Comparison of ENCODE assay signal across 20 cellular contexts in the genomic region with DNA sequence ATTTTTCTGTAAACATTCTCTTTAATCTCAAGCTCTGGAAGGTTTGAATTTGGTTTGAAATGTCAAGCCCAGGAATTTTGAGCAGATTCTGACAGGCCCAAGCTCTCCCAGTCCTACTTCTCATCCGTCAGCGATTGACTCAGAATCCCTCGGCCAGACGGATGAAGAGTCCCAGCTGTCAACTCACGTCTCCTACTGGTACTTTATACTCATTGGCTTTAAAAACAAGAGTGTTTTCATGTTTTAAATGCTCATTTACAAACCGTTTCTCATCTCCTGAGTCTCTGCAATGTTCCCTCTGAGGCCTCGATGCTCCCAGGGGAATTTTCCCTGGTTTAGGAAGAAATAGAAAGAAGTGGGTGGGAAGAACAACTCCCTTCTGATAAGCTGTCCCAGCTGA.
DNase-seq lines count a peak whose midpoint lies in the region; ATAC-seq and TF ChIP-seq lines count a peak whose summit lies in the region.
"Had no signal": no experiment of that assay in that cellular context is flagged by ENCODE, and none has a peak within 500 bp of the region (broad histone marks: within the 10 kb centered on the region; RNA-seq: fewer than 3 reads in every experiment).

No MANE protein-coding gene starts in this region.

- TF ChIP-seq POLR2A in thyroid gland (IDR thresholded peaks at IDR 0.05) = no peak

- H3K27ac Mint-ChIP-seq in GM23338 = no peak overlapping the region; the same call in none of the 2 replicates
- H3K27ac Mint-ChIP-seq in osteocyte (ENCODE audit: unreplicated experiment) = peak overlapping the region; percentile 40
- H3K27ac Mint-ChIP-seq: activated CD4-positive, alpha-beta T cell treated with anti-CD3 and anti-CD28 coated beads, Interleukin-2, amount 10 ng/mL, durations not matched to agents 24 days and 14 days; activated naive CD8-positive, alpha-beta T cell treated with anti-CD3 and anti-CD28 coated beads, Interleukin-2, amount 10 ng/mL, durations not matched to agents 7 days and 5 days; activated T-helper 17 cell treated with anti-CD3 and anti-CD28 coated beads, Interleukin-2, amount 50 U/mL, for 72 hours; CD4-positive, alpha-beta T cell had no signal

- H3K36me3 ChIP-seq in GM23338 (ENCODE audit: insufficient read depth) = no peaks in the 10 kb centered on the region
- no peaks in the 10 kb centered on the region for H3K36me3 ChIP-seq in thyroid gland
- H3K36me3 ChIP-seq: right lobe of liver, suprapubic skin had no signal

- no peak for DNase-seq in GM23338 (ENCODE audit: low spot score)
- DNase-seq in cardiac fibroblast (ENCODE audit: low read depth in 2 of 2) = peak; percentile 51 to 52
- peak in 25 of 42 donors; percentile 5 to 55 (median 24) for DNase-seq in head of caudate nucleus
- no peak for DNase-seq in osteocyte (ENCODE audit: extremely low spot score, unreplicated experiment)
- DNase-seq in thyroid gland = no peak
- DNase-seq in OCI-M1 (lab: John Stamatoyannopoulos, UW) = no peak
- DNase-seq: activated CD4-positive, alpha-beta T cell treated with anti-CD3 and anti-CD28 coated beads, Interleukin-2, amount 10 ng/mL, durations not matched to agents 24 days and 14 days; activated naive CD8-positive, alpha-beta T cell treated with anti-CD3 and anti-CD28 coated beads, Interleukin-2, amount 10 ng/mL, durations not matched to agents 7 days and 5 days; CD4-positive, alpha-beta T cell; dermis blood vessel endothelial cell; GM23248; MM.1S; NCI-H146; PC-9; right lobe of liver; T-helper 1 cell had no signal

- no peak overlapping the region for H3K27ac ChIP-seq in GM23338 (ENCODE audit: low read depth)
- no peak overlapping the region for H3K27ac ChIP-seq in thyroid gland
- H3K27ac ChIP-seq: GM23248, PC-9, right lobe of liver, suprapubic skin had no signal

- TF ChIP-seq CTCF in GM23338 (conservative IDR thresholded peaks at IDR 0.05; ENCODE audit: low read depth in 2 of 2) (no peak), cardiac fibroblast (IDR thresholded peaks at IDR 0.05; ENCODE audit: low read depth, low read length) (no peak), osteocyte (IDR thresholded peaks at IDR 0.05) (no peak), thyroid gland (IDR thresholded peaks at IDR 0.05) (no peak)

- H4K20me1 ChIP-seq in GM23338 (replicated peaks; ENCODE audit: insufficient read depth) = no peaks in the 10 kb centered on the region

- H3K4me1 Mint-ChIP-seq in GM23338 = peaks cover 8% of the 10 kb centered on the region
- H3K4me1 Mint-ChIP-seq in osteocyte (ENCODE audit: unreplicated experiment) = peaks cover 34% of the 10 kb centered on the region
- H3K4me1 Mint-ChIP-seq: activated CD4-positive, alpha-beta T cell treated with anti-CD3 and anti-CD28 coated beads, Interleukin-2, amount 10 ng/mL, durations not matched to agents 24 days and 14 days; activated naive CD8-positive, alpha-beta T cell treated with anti-CD3 and anti-CD28 coated beads, Interleukin-2, amount 10 ng/mL, durations not matched to agents 7 days and 5 days; activated T-helper 17 cell treated with anti-CD3 and anti-CD28 coated beads, Interleukin-2, amount 50 U/mL, for 72 hours had no signal

- no peak overlapping the region for H3K4me2 ChIP-seq in GM23338
- H3K4me2 ChIP-seq: PC-9 had no signal

- no peaks in the 10 kb centered on the region for H3F3A ChIP-seq in GM23338 (replicated peaks; ENCODE audit: low read depth)

- H3K79me2 ChIP-seq in GM23338 (replicated peaks; ENCODE audit: insufficient read depth) = no peaks in the 10 kb centered on the region

- intact Hi-C loops in head of caudate nucleus (cut with DNase I) = no loop called here
- intact Hi-C loops in thyroid gland (cut with DNase I) = no loop called here

- H3K27me3 ChIP-seq in GM23338 (ENCODE audit: insufficient read depth) = no peaks in the 10 kb centered on the region
- H3K27me3 ChIP-seq in thyroid gland = no peaks in the 10 kb centered on the region
- H3K27me3 ChIP-seq: right lobe of liver, suprapubic skin had no signal

- no peak overlapping the region for H3K4me3 Mint-ChIP-seq in GM23338
- no peak overlapping the region for H3K4me3 Mint-ChIP-seq in osteocyte (ENCODE audit: unreplicated experiment)
- H3K4me3 Mint-ChIP-seq: activated CD4-positive, alpha-beta T cell treated with anti-CD3 and anti-CD28 coated beads, Interleukin-2, amount 10 ng/mL, durations not matched to agents 24 days and 14 days; activated naive CD8-positive, alpha-beta T cell treated with anti-CD3 and anti-CD28 coated beads, Interleukin-2, amount 10 ng/mL, durations not matched to agents 7 days and 5 days; activated T-helper 17 cell treated with anti-CD3 and anti-CD28 coated beads, Interleukin-2, amount 50 U/mL, for 72 hours; CD4-positive, alpha-beta T cell had no signal

- H3K9me2 ChIP-seq in GM23338 (ENCODE audit: insufficient read depth) = no peaks in the 10 kb centered on the region

- WGBS in thyroid gland, 2 donors = 60 to 61% methylated on average over 7 of the region's 7 CpGs

- no peak overlapping the region for H3K4me3 ChIP-seq in GM23338
- H3K4me3 ChIP-seq in cardiac fibroblast (replicated peaks in 1 of 2; ENCODE audit: low read depth in 2 of 2, low read length in 2 of 2) = no peak overlapping the region
- no peak overlapping the region for H3K4me3 ChIP-seq in thyroid gland (replicated peaks in 1 of 3)
- H3K4me3 ChIP-seq: GM23248, PC-9, right lobe of liver, suprapubic skin had no signal

- H3K4me1 ChIP-seq in GM23338 (ENCODE audit: insufficient read depth) (no peaks in the 10 kb centered on the region), thyroid gland (no peaks in the 10 kb centered on the region)
- H3K4me1 ChIP-seq: right lobe of liver, suprapubic skin had no signal

- H3K9me3 ChIP-seq in thyroid gland = no peaks in the 10 kb centered on the region
- H3K9me3 ChIP-seq: right lobe of liver, suprapubic skin had no signal

- ATAC-seq in GM23338 (no peak), GM21360 (IDR thresholded peaks at IDR 0.05; ENCODE audit: unreplicated experiment) (no peak)
- ATAC-seq: activated T-helper 17 cell treated with anti-CD3 and anti-CD28 coated beads, Interleukin-2, amount 50 U/mL, for 72 hours; left colon; right lobe of liver had no signal

- H2AFZ ChIP-seq in GM23338 = peak overlapping the region; percentile 61; the same call in 1 of the 2 replicates
- H2AFZ ChIP-seq: GM23248, PC-9 had no signal

- H3K27me3 Mint-ChIP-seq in GM23338 (ENCODE audit: insufficient read depth, low read depth, poor library complexity) = no peaks in the 10 kb centered on the region
- H3K27me3 Mint-ChIP-seq in osteocyte (ENCODE audit: unreplicated experiment) = no peaks in the 10 kb centered on the region
- H3K27me3 Mint-ChIP-seq: activated CD4-positive, alpha-beta T cell treated with anti-CD3 and anti-CD28 coated beads, Interleukin-2, amount 10 ng/mL, durations not matched to agents 24 days and 14 days; activated T-helper 17 cell treated with anti-CD3 and anti-CD28 coated beads, Interleukin-2, amount 50 U/mL, for 72 hours; CD4-positive, alpha-beta T cell had no signal

- H3K36me3 Mint-ChIP-seq in GM23338 (ENCODE audit: low read depth) = no peaks in the 10 kb centered on the region
- H3K36me3 Mint-ChIP-seq in osteocyte (ENCODE audit: unreplicated experiment) = no peaks in the 10 kb centered on the region
- H3K36me3 Mint-ChIP-seq: activated naive CD8-positive, alpha-beta T cell treated with anti-CD3 and anti-CD28 coated beads, Interleukin-2, amount 10 ng/mL, durations not matched to agents 7 days and 5 days had no signal

- H3K9me3 Mint-ChIP-seq in GM23338 (no peaks in the 10 kb centered on the region), osteocyte (ENCODE audit: unreplicated experiment) (peaks cover 7% of the 10 kb centered on the region)
- H3K9me3 Mint-ChIP-seq: activated CD4-positive, alpha-beta T cell treated with anti-CD3 and anti-CD28 coated beads, Interleukin-2, amount 10 ng/mL, durations not matched to agents 24 days and 14 days; activated T-helper 17 cell treated with anti-CD3 and anti-CD28 coated beads, Interleukin-2, amount 50 U/mL, for 72 hours had no signal

TF ChIP-seq in GM23338, 12 proteins besides CTCF, POLR2A, EP300 and RAD21:
- TF ChIP-seq POLR2AphosphoS5 (IDR thresholded peaks at IDR 0.05; ENCODE audit: low read depth) = no peak
- no peak for TF ChIP-seq ZNF331 (CRISPR knock-in tag; IDR thresholded peaks at IDR 0.05; ENCODE audit: low read depth)

Comparison
In these comparisons a context has a peak if more than half of its experiments do, and no peak if none do; other contexts are left out.
1. DNase-seq: peak in cardiac fibroblast (2 of 2) and head of caudate nucleus (25 of 42); none in GM23338 (single experiment), osteocyte (single experiment), thyroid gland (0 of 2) and OCI-M1 (single experiment).